ENCODE assay signal across 20 cellular contexts in genomic region chr2:72004976-72005375, GRCh38.
"Had no signal": no experiment of that assay in that cellular context is flagged by ENCODE, and none has a peak within 500 bp of the region (broad histone marks: within the 10 kb centered on the region; RNA-seq: fewer than 3 reads in every experiment).

No MANE protein-coding gene starts in this region.

- H3K36me3 ChIP-seq: gastrocnemius medialis, lower lobe of right lung, ovary, tibial artery had no signal

- H3K27ac ChIP-seq: gastrocnemius medialis, lower lobe of right lung, ovary, psoas muscle, tibial artery had no signal

- H3K4me1 Mint-ChIP-seq: activated CD4-positive, alpha-beta T cell treated with anti-CD3 and anti-CD28 coated beads, Interleukin-2, amount 10 ng/mL, durations not matched to agents 7 days and 5 days; activated CD8-positive, alpha-beta memory T cell treated with anti-CD3 and anti-CD28 coated beads, Interleukin-2, amount 10 ng/mL, durations not matched to agents 7 days and 5 days; activated naive CD8-positive, alpha-beta T cell treated with anti-CD3 and anti-CD28 coated beads, Interleukin-2, amount 50 U/mL, for 24 hours; naive thymus-derived CD8-positive, alpha-beta T cell had no signal

- H3K27ac Mint-ChIP-seq: activated CD4-positive, alpha-beta T cell treated with anti-CD3 and anti-CD28 coated beads, Interleukin-2, amount 10 ng/mL, durations not matched to agents 7 days and 5 days; activated CD8-positive, alpha-beta memory T cell treated with anti-CD3 and anti-CD28 coated beads, Interleukin-2, amount 10 ng/mL, durations not matched to agents 7 days and 5 days; activated CD8-positive, alpha-beta T cell treated with anti-CD3 and anti-CD28 coated beads for 36 hours; activated naive CD8-positive, alpha-beta T cell treated with anti-CD3 and anti-CD28 coated beads, Interleukin-2, amount 50 U/mL, for 24 hours; mesothelial cell of epicardium; naive thymus-derived CD8-positive, alpha-beta T cell; stimulated activated naive CD8-positive, alpha-beta T cell treated with anti-CD3 and anti-CD28 coated beads, Interleukin-15, Interleukin-2, amounts not matched to agents 100 ng/mL and 50 ng/mL, for 24 hours had no signal

- H3K9me3 Mint-ChIP-seq: activated CD4-positive, alpha-beta T cell treated with anti-CD3 and anti-CD28 coated beads, Interleukin-2, amount 10 ng/mL, durations not matched to agents 7 days and 5 days; activated CD8-positive, alpha-beta T cell treated with anti-CD3 and anti-CD28 coated beads for 36 hours; activated naive CD8-positive, alpha-beta T cell treated with anti-CD3 and anti-CD28 coated beads, Interleukin-2, amount 50 U/mL, for 24 hours; mesothelial cell of epicardium; stimulated activated naive CD8-positive, alpha-beta T cell treated with anti-CD3 and anti-CD28 coated beads, Interleukin-15, Interleukin-2, amounts not matched to agents 100 ng/mL and 50 ng/mL, for 24 hours had no signal

- H3K36me3 Mint-ChIP-seq: activated CD8-positive, alpha-beta memory T cell treated with anti-CD3 and anti-CD28 coated beads, Interleukin-2, amount 10 ng/mL, durations not matched to agents 7 days and 5 days; mesothelial cell of epicardium; naive thymus-derived CD8-positive, alpha-beta T cell had no signal

- H3K4me3 Mint-ChIP-seq: activated CD4-positive, alpha-beta T cell treated with anti-CD3 and anti-CD28 coated beads, Interleukin-2, amount 10 ng/mL, durations not matched to agents 7 days and 5 days; activated CD8-positive, alpha-beta memory T cell treated with anti-CD3 and anti-CD28 coated beads, Interleukin-2, amount 10 ng/mL, durations not matched to agents 7 days and 5 days; activated CD8-positive, alpha-beta T cell treated with anti-CD3 and anti-CD28 coated beads for 36 hours; activated naive CD8-positive, alpha-beta T cell treated with anti-CD3 and anti-CD28 coated beads, Interleukin-2, amount 50 U/mL, for 24 hours; mesothelial cell of epicardium; naive thymus-derived CD8-positive, alpha-beta T cell; stimulated activated naive CD8-positive, alpha-beta T cell treated with anti-CD3 and anti-CD28 coated beads, Interleukin-15, Interleukin-2, amounts not matched to agents 100 ng/mL and 50 ng/mL, for 24 hours had no signal

- H3K27me3 Mint-ChIP-seq: activated CD4-positive, alpha-beta T cell treated with anti-CD3 and anti-CD28 coated beads, Interleukin-2, amount 10 ng/mL, durations not matched to agents 7 days and 5 days; activated CD8-positive, alpha-beta memory T cell treated with anti-CD3 and anti-CD28 coated beads, Interleukin-2, amount 10 ng/mL, durations not matched to agents 7 days and 5 days had no signal

- H3K4me3 ChIP-seq: gastrocnemius medialis, lower lobe of right lung, ovary, psoas muscle, tibial artery had no signal

- ATAC-seq: activated CD8-positive, alpha-beta memory T cell treated with anti-CD3 and anti-CD28 coated beads, Interleukin-2, amount 10 ng/mL, durations not matched to agents 7 days and 5 days; activated CD8-positive, alpha-beta T cell treated with anti-CD3 and anti-CD28 coated beads for 36 hours; activated naive CD8-positive, alpha-beta T cell treated with anti-CD3 and anti-CD28 coated beads, Interleukin-2, amount 50 U/mL, for 24 hours; gastrocnemius medialis; left cardiac atrium; lower lobe of right lung; naive thymus-derived CD8-positive, alpha-beta T cell; psoas muscle; right cardiac atrium had no signal

- DNase-seq: activated CD4-positive, alpha-beta T cell treated with anti-CD3 and anti-CD28 coated beads, Interleukin-2, amount 10 ng/mL, durations not matched to agents 7 days and 5 days; activated CD8-positive, alpha-beta memory T cell treated with anti-CD3 and anti-CD28 coated beads, Interleukin-2, amount 10 ng/mL, durations not matched to agents 7 days and 5 days; activated CD8-positive, alpha-beta T cell treated with anti-CD3 and anti-CD28 coated beads for 36 hours; activated effector memory CD4-positive, alpha-beta T cell treated with anti-CD3 and anti-CD28 coated beads, Interleukin-2, amount 50 U/mL, for 16 hours; activated naive CD4-positive, alpha-beta T cell treated with anti-CD3 and anti-CD28 coated beads, Interleukin-2, amount 50 U/mL, for 16 hours; activated naive CD8-positive, alpha-beta T cell treated with anti-CD3 and anti-CD28 coated beads, Interleukin-2, amount 50 U/mL, for 24 hours; activated T-cell treated with anti-CD3 and anti-CD28 coated beads for 4 hours; effector CD8-positive, alpha-beta T cell; gastrocnemius medialis; hypothalamus; left cardiac atrium; lower lobe of right lung; naive thymus-derived CD8-positive, alpha-beta T cell; ovary; psoas muscle; stimulated activated CD4-positive, alpha-beta T cell treated with anti-CD3 and anti-CD28 coated beads, Interleukin-1b, Interleukin-23, amount 100 ng/mL, for 48 hours had no signal

- H3K4me1 ChIP-seq: gastrocnemius medialis, lower lobe of right lung, psoas muscle, tibial artery had no signal

- H3K27me3 ChIP-seq: gastrocnemius medialis, ovary had no signal

- H3K9me3 ChIP-seq: gastrocnemius medialis, lower lobe of right lung, ovary, psoas muscle, tibial artery had no signal
